8 cellular contexts compared by ENCODE assay signal in the genomic region with DNA sequence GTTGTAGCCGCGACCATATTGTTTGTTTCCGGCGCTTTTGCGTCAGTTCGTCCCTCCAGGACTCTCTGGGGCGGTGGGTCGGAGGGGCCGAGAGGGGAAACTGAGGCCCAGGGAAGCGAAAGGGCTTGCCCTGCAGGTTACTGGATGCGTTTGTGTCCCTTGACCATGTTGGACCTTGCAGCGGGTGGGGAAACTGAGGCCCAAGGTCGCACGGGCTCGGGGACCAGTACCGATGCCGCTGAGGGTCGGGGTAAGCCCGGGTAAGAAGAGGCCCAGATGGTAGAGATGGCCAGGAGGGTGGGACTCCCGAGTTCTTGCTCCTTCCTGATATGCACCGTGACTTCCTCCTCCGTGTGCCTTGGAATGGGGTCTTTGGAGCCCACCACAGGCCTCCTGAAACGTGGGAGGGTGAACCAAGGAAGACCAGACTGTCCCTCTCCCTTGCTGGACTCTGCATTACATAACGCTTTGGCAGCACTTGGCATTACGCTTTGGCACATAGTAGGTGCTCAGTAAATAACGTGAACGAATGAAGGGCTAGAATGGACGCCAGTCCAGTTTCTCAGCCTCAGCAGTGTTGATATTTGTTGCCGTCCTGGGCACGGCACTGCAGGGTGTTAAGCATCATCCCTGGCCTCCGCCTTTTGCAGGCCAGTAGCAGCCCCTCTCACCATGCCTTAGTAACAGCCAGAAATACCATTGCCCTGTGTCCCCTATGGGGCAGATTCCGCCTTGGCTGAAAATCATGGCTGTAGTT. TPM values are rescaled to one million over a fixed set of nuclear protein-coding genes. Genes with fewer than 3 reads are reported as not detected.
DNase-seq lines count a peak whose midpoint lies in the region; ATAC-seq, FAIRE-seq and TF ChIP-seq lines count a peak whose summit lies in the region.

No MANE protein-coding gene starts in this region.

- TF ChIP-seq POLR2A in endothelial cell of umbilical vein (IDR thresholded peaks at IDR 0.05; ENCODE audit: low read depth, low read length): no peak

- H2AFZ ChIP-seq in OCI-LY7 (ENCODE audit: low read length) (peak overlapping the region; percentile 29; the same call in 1 of the 2 replicates), endothelial cell of umbilical vein (ENCODE audit: low read depth, low read length) (peak overlapping the region; percentile 71), parathyroid adenoma (peak overlapping the region; percentile 81)

- H3K9me1 ChIP-seq in endothelial cell of umbilical vein (replicated peaks; ENCODE audit: control insufficient read depth, extremely low read depth, insufficient read depth, low read length): no peaks in the 10 kb centered on the region

- BruUV-seq in OCI-LY7 (replicated peaks; lab: Mats Ljungman, UMichigan): no TSS peak
- no TSS peak for BruUV-seq in endothelial cell of umbilical vein (replicated peaks; lab: Mats Ljungman, UMichigan)

- H3K36me3 ChIP-seq in ES-I3 (ENCODE audit: insufficient read depth, low read length): no peaks in the 10 kb centered on the region
- H3K36me3 ChIP-seq in OCI-LY7 (ENCODE audit: insufficient read depth, low read length): peaks cover 60% of the 10 kb centered on the region
- H3K36me3 ChIP-seq in endothelial cell of umbilical vein (ENCODE audit: control insufficient read depth in 2 of 2, extremely low read depth in 1 of 2, insufficient read depth in 2 of 2, low read length in 2 of 2): no peaks in the 10 kb centered on the region
- H3K36me3 ChIP-seq in parathyroid adenoma (ENCODE audit: control insufficient read depth, insufficient read depth, low read length): no peaks in the 10 kb centered on the region

- CTCF ChIA-PET in OCI-LY7 (lab: Charles Lee; ENCODE audit: unreplicated experiment) (no interaction called here), endothelial cell of umbilical vein (lab: Charles Lee) (interaction anchor here (1.3 to 1.5 kb wide), 2 partner anchors 33 to 68 kb away, joined by 9 to 12 read pairs; a partner anchor contains a TSS)

- H3K9me3 ChIP-seq in ES-I3 (ENCODE audit: control insufficient read depth, insufficient read depth, low read length) (no peaks in the 10 kb centered on the region; the same call in 1 of the 2 replicates), OCI-LY7 (ENCODE audit: low read length) (no peaks in the 10 kb centered on the region), endothelial cell of umbilical vein (replicated peaks; ENCODE audit: control insufficient read depth, insufficient read depth, low read length) (no peaks in the 10 kb centered on the region), parathyroid adenoma (ENCODE audit: control insufficient read depth, low read length) (no peaks in the 10 kb centered on the region)

- POLR2A ChIA-PET in OCI-LY7 (lab: Charles Lee): no interaction called here
- POLR2A ChIA-PET in endothelial cell of umbilical vein (lab: Charles Lee): no interaction called here

- intact Hi-C loops in OCI-LY7 (cut with micrococcal nuclease; ENCODE audit: unreplicated experiment): loop anchor here (5.0 to 10.0 kb wide), 2 partner anchors 69 to 392 kb away; a partner anchor contains a TSS
- intact Hi-C loops in endothelial cell of umbilical vein (cut with micrococcal nuclease): loop anchor here (5.0 kb wide), 1 partner anchor 234 kb away; a partner anchor contains a TSS

- H3K9ac ChIP-seq in ES-I3 (ENCODE audit: low read depth, low read length) (peak overlapping the region; percentile 54), endothelial cell of umbilical vein (replicated peaks; ENCODE audit: extremely low read depth, insufficient read depth, low read length) (peak overlapping the region; percentile 90), parathyroid adenoma (no peak overlapping the region)

- H3K4me1 ChIP-seq in ES-I3 (ENCODE audit: insufficient read depth, low read length): peaks cover 30% of the 10 kb centered on the region
- H3K4me1 ChIP-seq in OCI-LY7 (ENCODE audit: insufficient read depth, low read length, poor library complexity, severe bottlenecking): peaks cover 38% of the 10 kb centered on the region
- H3K4me1 ChIP-seq in endothelial cell of umbilical vein (ENCODE audit: control insufficient read depth, extremely low read depth, insufficient read depth, low read length): peaks cover 20% of the 10 kb centered on the region
- H3K4me1 ChIP-seq in parathyroid adenoma: peaks cover 3% of the 10 kb centered on the region

- dilution Hi-C loops in endothelial cell of umbilical vein (cut with MboI; ENCODE audit: extremely low pct_ligation_motif_present, low sequenced_read_pairs): no loop called here

- H3K4me3 ChIP-seq in OCI-LY7 (ENCODE audit: low read depth, low read length, poor library complexity, severe bottlenecking): peak overlapping the region; percentile 99
- H3K4me3 ChIP-seq in endothelial cell of umbilical vein (replicated peaks in 1 of 3; ENCODE audit: insufficient read depth in 1 of 3, low read depth in 1 of 3, low read length in 3 of 3): peak overlapping the region; percentile 64 to 74 (median 67)
- H3K4me3 ChIP-seq in parathyroid adenoma (ENCODE audit: low read depth, low read length): peak overlapping the region; percentile 60

- ATAC-seq in GM21526 (IDR thresholded peaks at IDR 0.05; ENCODE audit: low FRiP score, unreplicated experiment): no peak
- ATAC-seq in GM21515 (IDR thresholded peaks at IDR 0.05; ENCODE audit: unreplicated experiment): no peak

- H3K79me2 ChIP-seq in OCI-LY7 (ENCODE audit: insufficient read depth, low read depth, low read length) (peaks cover 80% of the 10 kb centered on the region), endothelial cell of umbilical vein (ENCODE audit: control insufficient read depth, insufficient read depth, low read length) (peaks cover 58% of the 10 kb centered on the region), parathyroid adenoma (peaks cover 21% of the 10 kb centered on the region)

- H3K27ac ChIP-seq in OCI-LY7 (ENCODE audit: low read depth, low read length, poor library complexity, severe bottlenecking): peak overlapping the region; percentile 70
- peak overlapping the region; percentile 68 for H3K27ac ChIP-seq in endothelial cell of umbilical vein (ENCODE audit: insufficient read depth, low read depth, low read length)
- no peak overlapping the region for H3K27ac ChIP-seq in parathyroid adenoma

- H3K4me2 ChIP-seq in OCI-LY7 (ENCODE audit: low read length): peak overlapping the region; percentile 99
- H3K4me2 ChIP-seq in endothelial cell of umbilical vein (ENCODE audit: insufficient read depth, low read length): peak overlapping the region; percentile 74
- H3K4me2 ChIP-seq in parathyroid adenoma (ENCODE audit: low read length): peak overlapping the region; percentile 78

- FAIRE-seq in endothelial cell of umbilical vein (lab: Jason Lieb, UNC): peak; percentile 4

- TF ChIP-seq CTCF in OCI-LY7 (conservative IDR thresholded peaks at IDR 0.05; ENCODE audit: low read length) (no peak), endothelial cell of umbilical vein (IDR thresholded peaks at IDR 0.05; ENCODE audit: extremely low read depth in 1 of 2, insufficient read depth in 1 of 2, low read depth in 1 of 2, low read length in 2 of 2) (no peak), parathyroid adenoma (IDR thresholded peaks at IDR 0.05) (no peak)

- DNase-seq in OCI-LY7 (ENCODE audit: low spot score) (peak; percentile 37), endothelial cell of umbilical vein (ENCODE audit: low read depth, low spot score) (no peak), NCI-H2081 (lab: John Stamatoyannopoulos, UW) (no peak), HPDE6-E6E7 (ENCODE audit: extremely low spot score) (no peak)

- no peaks in the 10 kb centered on the region for H3K27me3 ChIP-seq in endothelial cell of umbilical vein (ENCODE audit: control insufficient read depth in 2 of 2, insufficient read depth in 2 of 2, low read length in 2 of 2)
- H3K27me3 ChIP-seq in parathyroid adenoma (ENCODE audit: control insufficient read depth, insufficient read depth, low read length): no peaks in the 10 kb centered on the region

- H4K20me1 ChIP-seq in OCI-LY7 (ENCODE audit: insufficient read depth, low read length) (peaks cover 29% of the 10 kb centered on the region), endothelial cell of umbilical vein (replicated peaks; ENCODE audit: control insufficient read depth, extremely low read depth, insufficient read depth, low read length) (no peaks in the 10 kb centered on the region)

- no peaks in the 10 kb centered on the region for H3K9me2 ChIP-seq in OCI-LY7 (ENCODE audit: insufficient read depth, low read length)

RNA-seq across cellular contexts. Expression of a gene that starts 0.7 kb away (rescaled TPM):
- 107 and 108 TPM in 2 replicates for total RNA-seq in OCI-LY7 (2014; rRNA removed; shearing (Covaris generic))
- total RNA-seq in OCI-LY7 (2022): 119 and 128 TPM in 2 replicates
- 44.5 and 47.8 TPM in 2 replicates for total RNA-seq in endothelial cell of umbilical vein
- 19.5 and 32.1 TPM in 2 replicates for polyA plus RNA-seq in endothelial cell of umbilical vein
- 22.2 and 23.4 TPM in 2 replicates for polyA plus RNA-seq in endothelial cell of umbilical vein (2011; cell fraction: cytosol; rRNA removed)
- polyA plus RNA-seq in endothelial cell of umbilical vein (2011; cell fraction: nucleus; rRNA removed): 32.5 and 36.1 TPM in 2 replicates
- 16.4 and 24.5 TPM in 2 replicates for polyA plus RNA-seq in endothelial cell of umbilical vein (2012)
- 11.2 and 20.1 TPM in 2 replicates for polyA minus RNA-seq in endothelial cell of umbilical vein
- polyA minus RNA-seq in endothelial cell of umbilical vein (2011; cell fraction: cytosol; rRNA and poly(A)+ RNA removed): 70.6 TPM
- polyA minus RNA-seq in endothelial cell of umbilical vein (2011; cell fraction: nucleus; rRNA and poly(A)+ RNA removed): 20.4 and 33.6 TPM in 2 replicates

RNA-seq across cellular contexts. Expression of a gene that starts 2.8 kb away (rescaled TPM):
- 24.3 and 33.2 TPM in 2 replicates for total RNA-seq in OCI-LY7 (2014; rRNA removed; shearing (Covaris generic))
- total RNA-seq in OCI-LY7 (2022) (38.9 and 39.0 TPM in 2 replicates), endothelial cell of umbilical vein (143 and 153 TPM in 2 replicates)
- 145 and 191 TPM in 2 replicates for polyA plus RNA-seq in endothelial cell of umbilical vein
- 113 and 139 TPM in 2 replicates for polyA plus RNA-seq in endothelial cell of umbilical vein (2011; cell fraction: cytosol; rRNA removed)
- polyA plus RNA-seq in endothelial cell of umbilical vein (2011; cell fraction: nucleus; rRNA removed): 94.1 and 103 TPM in 2 replicates
- 124 and 164 TPM in 2 replicates for polyA plus RNA-seq in endothelial cell of umbilical vein (2012)
- 51.2 and 68.4 TPM in 2 replicates for polyA minus RNA-seq in endothelial cell of umbilical vein
- 43.0 TPM for polyA minus RNA-seq in endothelial cell of umbilical vein (2011; cell fraction: cytosol; rRNA and poly(A)+ RNA removed)
- 32.8 and 43.7 TPM in 2 replicates for polyA minus RNA-seq in endothelial cell of umbilical vein (2011; cell fraction: nucleus; rRNA and poly(A)+ RNA removed)

RNA-seq across cellular contexts. Expression of a gene that starts 54.4 kb away (rescaled TPM):
- total RNA-seq in OCI-LY7 (2014; rRNA removed; shearing (Covaris generic)): 42.3 and 43.5 TPM in 2 replicates
- total RNA-seq in OCI-LY7 (2022): 51.9 and 57.0 TPM in 2 replicates
- 78.5 and 84.5 TPM in 2 replicates for total RNA-seq in endothelial cell of umbilical vein
- polyA plus RNA-seq in endothelial cell of umbilical vein: 93.7 and 171 TPM in 2 replicates
- polyA plus RNA-seq in endothelial cell of umbilical vein (2011; cell fraction: cytosol; rRNA removed): 68.6 and 97.4 TPM in 2 replicates
- 66.6 and 74.7 TPM in 2 replicates for polyA plus RNA-seq in endothelial cell of umbilical vein (2011; cell fraction: nucleus; rRNA removed)
- polyA plus RNA-seq in endothelial cell of umbilical vein (2012): 50.9 and 64.5 TPM in 2 replicates
- 47.1 and 52.0 TPM in 2 replicates for polyA minus RNA-seq in endothelial cell of umbilical vein
- 31.3 TPM for polyA minus RNA-seq in endothelial cell of umbilical vein (2011; cell fraction: cytosol; rRNA and poly(A)+ RNA removed)
- polyA minus RNA-seq in endothelial cell of umbilical vein (2011; cell fraction: nucleus; rRNA and poly(A)+ RNA removed): 12.1 and 22.0 TPM in 2 replicates

RNA-seq across cellular contexts. Expression of a gene that starts 59.8 kb away (rescaled TPM):
- 6.7 and 7.2 TPM in 2 replicates for total RNA-seq in OCI-LY7 (2014; rRNA removed; shearing (Covaris generic))
- total RNA-seq in OCI-LY7 (2022) (19.1 and 19.5 TPM in 2 replicates), endothelial cell of umbilical vein (21.1 and 22.1 TPM in 2 replicates)
- 13.8 and 14.8 TPM in 2 replicates for polyA plus RNA-seq in endothelial cell of umbilical vein
- polyA plus RNA-seq in endothelial cell of umbilical vein (2011; cell fraction: cytosol; rRNA removed): 9.0 and 11.6 TPM in 2 replicates
- 6.7 and 7.7 TPM in 2 replicates for polyA plus RNA-seq in endothelial cell of umbilical vein (2011; cell fraction: nucleus; rRNA removed)
- polyA plus RNA-seq in endothelial cell of umbilical vein (2012): 13.3 and 22.7 TPM in 2 replicates
- polyA minus RNA-seq in endothelial cell of umbilical vein: 7.7 and 11.2 TPM in 2 replicates
- polyA minus RNA-seq in endothelial cell of umbilical vein (2011; cell fraction: cytosol; rRNA and poly(A)+ RNA removed): 8.4 TPM
- polyA minus RNA-seq in endothelial cell of umbilical vein (2011; cell fraction: nucleus; rRNA and poly(A)+ RNA removed): 1.8 and 6.9 TPM in 2 replicates

Comparison
In these comparisons a context has a peak if more than half of its experiments do, and no peak if none do; other contexts are left out.
1. H2AFZ ChIP-seq: peak in every context shown above with its lines; median percentile 81 in parathyroid adenoma; 71 in endothelial cell of umbilical vein; 29 in OCI-LY7.